2 cellular contexts compared by ENCODE assay signal in genomic region chr5:131678273-131678672, GRCh38.
A peak's percentile ranks its signal among the peaks of the same experiment; 100 is the strongest.
TF ChIP-seq lines count a peak whose summit lies in the region.

No MANE protein-coding gene starts in this region.

TF ChIP-seq in IMR-90, 13 proteins besides CTCF, POLR2A, EP300 and RAD21:
- 0 out of 2 replicates have a peak, but pooled peaks have one; percentile 18 for TF ChIP-seq CEBPB (IDR thresholded peaks at IDR 0.05; ENCODE audit: low read depth, low read length)

TF ChIP-seq in H1, 55 proteins besides CTCF, POLR2A, EP300 and RAD21:
- 0 out of 2 replicates have a peak, but pooled peaks have one; percentile 26 for TF ChIP-seq CEBPB (IDR thresholded peaks at IDR 0.05; ENCODE audit: low read depth, low read length)
